Comparison of ENCODE assay signal across 11 cellular contexts in the genomic region with DNA sequence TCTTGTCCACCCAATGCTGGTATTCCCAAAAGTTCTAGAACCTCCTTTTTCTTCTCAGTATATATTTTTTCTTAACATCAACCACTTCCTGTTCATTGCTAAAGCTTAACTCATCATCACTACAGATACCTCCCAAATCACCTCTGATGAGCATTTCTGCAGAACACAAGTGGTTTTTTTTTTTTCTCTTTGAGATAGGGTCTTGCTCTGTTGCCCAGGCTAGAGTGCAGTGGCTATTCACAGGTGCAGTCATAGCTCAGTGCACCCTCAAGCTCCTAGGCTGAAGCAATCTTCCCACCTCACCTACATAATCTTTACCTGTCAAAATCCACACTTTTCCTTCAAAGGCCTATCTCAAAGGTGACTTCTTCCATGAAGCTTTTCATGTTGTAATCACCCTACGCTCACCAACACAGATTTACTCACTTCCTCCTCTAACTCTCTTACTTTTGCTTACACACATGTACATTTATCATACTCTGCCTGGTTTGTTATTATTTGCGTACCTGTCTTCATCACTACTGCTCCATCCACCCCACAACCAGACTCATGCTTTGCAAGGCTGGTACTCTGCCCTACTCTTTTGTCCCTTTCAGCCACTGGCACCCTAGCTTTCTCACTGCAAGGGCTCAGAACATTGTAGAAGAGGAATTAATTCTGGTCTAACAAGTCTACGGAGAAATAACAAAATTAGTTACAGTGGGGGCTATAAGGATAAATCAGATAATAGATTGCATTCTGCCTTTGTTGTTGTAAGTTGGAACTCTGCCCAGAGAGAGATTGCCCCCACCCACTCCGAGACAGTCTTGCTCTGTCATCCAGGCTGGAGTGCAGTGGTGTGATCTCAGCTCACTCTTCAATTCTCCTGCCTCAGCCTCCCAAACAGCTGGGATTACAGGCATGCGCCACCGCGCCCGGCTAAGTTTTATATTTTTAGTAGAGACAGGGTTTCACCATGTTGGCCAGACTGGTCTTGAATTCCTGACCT. TPM values are rescaled to one million over a fixed set of nuclear protein-coding genes. Genes with fewer than 3 reads are reported as not detected.
DNase-seq lines count a peak whose midpoint lies in the region; ATAC-seq and TF ChIP-seq lines count a peak whose summit lies in the region.
"Had no signal": no experiment of that assay in that cellular context is flagged by ENCODE, and none has a peak within 500 bp of the region (broad histone marks: within the 10 kb centered on the region; RNA-seq: fewer than 3 reads in every experiment).

No MANE protein-coding gene starts in this region.

- POLR2A ChIA-PET in MCF 10A (lab: Yijun Ruan, JAX), result no interaction called here

- intact Hi-C loops in activated naive CD4-positive, alpha-beta T cell treated with anti-CD3 and anti-CD28 coated beads for 36 hours (cut with micrococcal nuclease), result no loop called here
- intact Hi-C loops in MCF 10A (cut with micrococcal nuclease), result no loop called here

- peaks cover 73% of the 10 kb centered on the region for H3K4me1 Mint-ChIP-seq in activated naive CD4-positive, alpha-beta T cell treated with anti-CD3 and anti-CD28 coated beads for 36 hours (ENCODE audit: low read depth)
- H3K4me1 Mint-ChIP-seq in T-helper 17 cell, result peaks cover 69% of the 10 kb centered on the region
- H3K4me1 Mint-ChIP-seq in stimulated activated memory B cell treated with anti-CD40 and anti-IgM and Interleukin-4, amounts not matched to agents 10 μg/mL and 1 μg/mL and 100 μg/mL, for 72 hours, result peaks cover 87% of the 10 kb centered on the region
- peaks cover 25% of the 10 kb centered on the region for H3K4me1 Mint-ChIP-seq in MCF 10A (ENCODE audit: insufficient read depth, unreplicated experiment)

- TF ChIP-seq CTCF in epithelial cell of esophagus (IDR thresholded peaks at IDR 0.05; ENCODE audit: insufficient read depth, low read depth, low read length, missing control alignments), result no peak
- TF ChIP-seq CTCF in hepatocyte (IDR thresholded peaks at IDR 0.05; ENCODE audit: poor library complexity), result no peak
- TF ChIP-seq CTCF in MCF 10A (IDR thresholded peaks at IDR 0.05; ENCODE audit: unreplicated experiment), result no peak

- peaks cover 99% of the 10 kb centered on the region for H3K79me2 ChIP-seq in hepatocyte

- peaks cover 1% of the 10 kb centered on the region for H3K9me3 Mint-ChIP-seq in activated naive CD4-positive, alpha-beta T cell treated with anti-CD3 and anti-CD28 coated beads for 36 hours
- H3K9me3 Mint-ChIP-seq in stimulated activated memory B cell treated with anti-CD40 and anti-IgM and Interleukin-4, amounts not matched to agents 10 μg/mL and 1 μg/mL and 100 μg/mL, for 72 hours, result no peaks in the 10 kb centered on the region
- H3K9me3 Mint-ChIP-seq in MCF 10A (ENCODE audit: unreplicated experiment), result peaks cover 7% of the 10 kb centered on the region

- DNase-seq in activated naive CD4-positive, alpha-beta T cell treated with anti-CD3 and anti-CD28 coated beads for 36 hours, result peak; percentile 28
- no peak for DNase-seq in activated naive CD4-positive, alpha-beta T cell (lab: John Stamatoyannopoulos, UW)
- DNase-seq in T-helper 17 cell (no peak), epithelial cell of esophagus (ENCODE audit: low read depth) (peak; percentile 10), hepatocyte (ENCODE audit: low spot score) (no peak), MCF 10A (ENCODE audit: unreplicated experiment) (no peak), GOT3 (lab: John Stamatoyannopoulos, UW) (no peak)
- DNase-seq: GF-D8, MG63, NCI-H446 treated with DMSO at 0.1 percent for 48 hours had no signal

- H4K20me1 ChIP-seq in hepatocyte (ENCODE audit: insufficient read depth, poor library complexity, severe bottlenecking), result peaks cover 35% of the 10 kb centered on the region

- H3K4me3 ChIP-seq in epithelial cell of esophagus (ENCODE audit: low read length) (no peak overlapping the region), hepatocyte (no peak overlapping the region)
- H3K4me3 ChIP-seq: MG63 had no signal

- ATAC-seq in T-helper 17 cell, result peak; percentile 46
- ATAC-seq in stimulated activated memory B cell treated with anti-CD40 and anti-IgM and Interleukin-4, amounts not matched to agents 10 μg/mL and 1 μg/mL and 100 μg/mL, for 72 hours, result peak; percentile 80

- H3K27ac Mint-ChIP-seq in activated naive CD4-positive, alpha-beta T cell treated with anti-CD3 and anti-CD28 coated beads for 36 hours, result peak overlapping the region; percentile 28
- H3K27ac Mint-ChIP-seq in T-helper 17 cell (peak overlapping the region; percentile 19), MCF 10A (ENCODE audit: low read depth, unreplicated experiment) (no peak overlapping the region)
- H3K27ac Mint-ChIP-seq in stimulated activated memory B cell treated with anti-CD40 and anti-IgM and Interleukin-4, amounts not matched to agents 10 μg/mL and 1 μg/mL and 100 μg/mL, for 72 hours, result peak overlapping the region; percentile 23

- BruUV-seq in MCF 10A (replicated peaks; lab: Mats Ljungman, UMichigan), result no TSS peak

- H3K27me3 Mint-ChIP-seq in activated naive CD4-positive, alpha-beta T cell treated with anti-CD3 and anti-CD28 coated beads for 36 hours (ENCODE audit: low read depth), result no peaks in the 10 kb centered on the region
- no peaks in the 10 kb centered on the region for H3K27me3 Mint-ChIP-seq in T-helper 17 cell
- no peaks in the 10 kb centered on the region for H3K27me3 Mint-ChIP-seq in stimulated activated memory B cell treated with anti-CD40 and anti-IgM and Interleukin-4, amounts not matched to agents 10 μg/mL and 1 μg/mL and 100 μg/mL, for 72 hours
- H3K27me3 Mint-ChIP-seq in MCF 10A (ENCODE audit: insufficient read depth, unreplicated experiment), result no peaks in the 10 kb centered on the region

- no peaks in the 10 kb centered on the region for H3K27me3 ChIP-seq in hepatocyte
- H3K27me3 ChIP-seq: MG63 had no signal

- no peaks in the 10 kb centered on the region for H3K4me1 ChIP-seq in hepatocyte (ENCODE audit: insufficient read depth)

- WGBS in hepatocyte (ENCODE audit: low lambda C conversion rate, missing lambda C conversion rate), result 96% methylated on average over 8 of the region's 8 CpGs

- H3K9me3 ChIP-seq in T-helper 17 cell (ENCODE audit: control insufficient read depth, low read length, poor library complexity, severe bottlenecking), result no peaks in the 10 kb centered on the region
- H3K9me3 ChIP-seq in hepatocyte (ENCODE audit: low read depth), result no peaks in the 10 kb centered on the region
- H3K9me3 ChIP-seq: MG63 had no signal

- peaks cover 1% of the 10 kb centered on the region for H3K36me3 Mint-ChIP-seq in activated naive CD4-positive, alpha-beta T cell treated with anti-CD3 and anti-CD28 coated beads for 36 hours (ENCODE audit: low read depth)
- H3K36me3 Mint-ChIP-seq in T-helper 17 cell (ENCODE audit: low read depth) (no peaks in the 10 kb centered on the region), MCF 10A (ENCODE audit: insufficient read depth, unreplicated experiment) (no peaks in the 10 kb centered on the region)
- peaks cover 27% of the 10 kb centered on the region for H3K36me3 Mint-ChIP-seq in stimulated activated memory B cell treated with anti-CD40 and anti-IgM and Interleukin-4, amounts not matched to agents 10 μg/mL and 1 μg/mL and 100 μg/mL, for 72 hours

- no peak overlapping the region for H3K27ac ChIP-seq in hepatocyte

- H3K4me2 ChIP-seq in hepatocyte, result no peak overlapping the region

- H3K9me2 ChIP-seq in hepatocyte (replicated peaks; ENCODE audit: insufficient read depth), result no peaks in the 10 kb centered on the region

- CTCF ChIA-PET in activated naive CD4-positive, alpha-beta T cell treated with anti-CD3 and anti-CD28 coated beads for 36 hours (lab: Charles Lee), result interaction anchor here (1.0 to 1.3 kb wide), 2 partner anchors 12 to 54 kb away, joined by 3 read pairs; no protein-coding TSS in a partner anchor
- CTCF ChIA-PET in MCF 10A (lab: Yijun Ruan, JAX), result interaction anchor here (0.7 kb wide), 1 partner anchor 86 kb away, joined by 6 read pairs; no protein-coding TSS in a partner anchor

- H3K4me3 Mint-ChIP-seq in activated naive CD4-positive, alpha-beta T cell treated with anti-CD3 and anti-CD28 coated beads for 36 hours, result no peak overlapping the region
- H3K4me3 Mint-ChIP-seq in T-helper 17 cell (peak overlapping the region; percentile 67), MCF 10A (ENCODE audit: unreplicated experiment) (no peak overlapping the region)
- H3K4me3 Mint-ChIP-seq in stimulated activated memory B cell treated with anti-CD40 and anti-IgM and Interleukin-4, amounts not matched to agents 10 μg/mL and 1 μg/mL and 100 μg/mL, for 72 hours, result no peak overlapping the region

- no peaks in the 10 kb centered on the region for H3K36me3 ChIP-seq in hepatocyte (replicated peaks; ENCODE audit: insufficient read depth, low read depth)
- H3K36me3 ChIP-seq: MG63 had no signal

- no peak overlapping the region for H2AFZ ChIP-seq in hepatocyte

RNA-seq across cellular contexts. Expression of a gene that starts 27.5 kb away (rescaled TPM):
- total RNA-seq in activated naive CD4-positive, alpha-beta T cell treated with anti-CD3 and anti-CD28 coated beads for 36 hours, result 10 to 100 TPM; 64.6 to 68.3 TPM
- total RNA-seq in T-helper 17 cell (100 to 1,000 TPM; 252 to 271 TPM), hepatocyte (70.1 and 86.1 TPM in 2 replicates), MCF 10A (2022) (34.0 and 34.3 TPM in 2 replicates)
- polyA plus RNA-seq in hepatocyte, result 18.0 and 24.6 TPM in 2 replicates

Comparison
In these comparisons a context has a peak if more than half of its experiments do, and no peak if none do; other contexts are left out.
1. DNase-seq: peak in activated naive CD4-positive, alpha-beta T cell treated with anti-CD3 and anti-CD28 coated beads for 36 hours (single experiment) and epithelial cell of esophagus (single experiment); none in activated naive CD4-positive, alpha-beta T cell (0 of 4), T-helper 17 cell (0 of 3), hepatocyte (single experiment), MCF 10A (single experiment) and GOT3 (single experiment).